ENCODE assay signal across 17 cellular contexts in the genomic region with DNA sequence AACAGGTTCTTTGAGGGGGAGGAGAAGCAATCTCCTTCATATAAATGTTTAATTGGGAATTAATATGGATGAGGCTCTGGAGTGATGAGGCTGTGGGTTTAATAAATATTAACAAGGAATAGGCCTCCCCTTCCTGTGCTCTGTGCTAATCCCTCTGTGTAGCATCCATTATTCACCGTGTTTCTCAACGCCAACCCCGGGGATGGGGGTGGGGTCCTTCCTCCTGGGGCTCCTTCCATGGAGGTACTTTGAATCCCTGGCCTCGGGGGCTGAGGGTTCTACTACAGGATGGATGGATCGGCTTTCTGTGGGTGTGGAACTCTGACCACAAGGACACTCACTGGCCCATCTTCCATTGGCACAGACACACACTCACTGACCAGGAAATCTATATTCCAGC. TPM values are rescaled to one million over a fixed set of nuclear protein-coding genes. Genes with fewer than 3 reads are reported as not detected.
A peak's percentile ranks its signal among the peaks of the same experiment; 100 is the strongest.
DNase-seq lines count a peak whose midpoint lies in the region; ATAC-seq and TF ChIP-seq lines count a peak whose summit lies in the region.
"Had no signal": no experiment of that assay in that cellular context is flagged by ENCODE, and none has a peak within 500 bp of the region (broad histone marks: within the 10 kb centered on the region; RNA-seq: fewer than 3 reads in every experiment).

No MANE protein-coding gene starts in this region.

- H3K4me2 ChIP-seq in BLaER1, result peak overlapping the region; percentile 14; the same call in 1 of the 2 replicates

- H3K4me3 ChIP-seq in BLaER1 (no peak overlapping the region), H7 (ENCODE audit: insufficient read depth, low read depth, low read length) (no peak overlapping the region), sigmoid colon (no peak overlapping the region), upper lobe of left lung (no peak overlapping the region)
- H3K4me3 ChIP-seq: HAP-1 had no signal

- intact Hi-C loops in sigmoid colon (cut with DNase I), result no loop called here
- intact Hi-C loops in activated CD4-positive, alpha-beta T cell treated with anti-CD3 and anti-CD28 coated beads, Interleukin-2, amount 10 ng/mL, durations not matched to agents 24 days and 14 days (cut with micrococcal nuclease), result no loop called here

- H3K27ac Mint-ChIP-seq in brain, result peak overlapping the region in 4 of 5 experiments; percentile 12 to 80 (median 76)
- no peak overlapping the region for H3K27ac Mint-ChIP-seq in activated CD4-positive, alpha-beta T cell treated with anti-CD3 and anti-CD28 coated beads, Interleukin-2, amount 10 ng/mL, durations not matched to agents 24 days and 14 days
- H3K27ac Mint-ChIP-seq: CD4-positive, alpha-beta T cell; IgD-negative memory B cell had no signal

- no peak for TF ChIP-seq POLR2A in sigmoid colon (IDR thresholded peaks at IDR 0.05)
- no peak for TF ChIP-seq POLR2A in upper lobe of left lung (IDR thresholded peaks at IDR 0.05)

- DNase-seq in H7, result peak; percentile 62
- DNase-seq in sigmoid colon, result peak; percentile 47
- DNase-seq in activated CD4-positive, alpha-beta T cell treated with anti-CD3 and anti-CD28 coated beads, Interleukin-2, amount 10 ng/mL, durations not matched to agents 24 days and 14 days, result no peak
- no peak for DNase-seq in SK-N-DZ (ENCODE audit: low spot score)
- no peak for DNase-seq in upper lobe of left lung
- DNase-seq: GOT3 had no signal

- 34 to 66% methylated on average over 5 of the region's 5 CpGs for WGBS in sigmoid colon, 2 donors
- 55 to 60% methylated on average over 4 to 5 of the region's 5 CpGs for WGBS in upper lobe of left lung, 2 donors

- H3K27me3 Mint-ChIP-seq in brain, result peaks cover 8% of the 10 kb centered on the region
- H3K27me3 Mint-ChIP-seq in activated CD4-positive, alpha-beta T cell treated with anti-CD3 and anti-CD28 coated beads, Interleukin-2, amount 10 ng/mL, durations not matched to agents 24 days and 14 days, result peaks cover 3% of the 10 kb centered on the region

- no peaks in the 10 kb centered on the region for H3K36me3 ChIP-seq in BLaER1
- no peaks in the 10 kb centered on the region for H3K36me3 ChIP-seq in H7 (replicated peaks; ENCODE audit: control insufficient read depth, insufficient read depth, low read length)
- H3K36me3 ChIP-seq in sigmoid colon, result no peaks in the 10 kb centered on the region
- no peaks in the 10 kb centered on the region for H3K36me3 ChIP-seq in upper lobe of left lung
- H3K36me3 ChIP-seq: HAP-1 had no signal

- no peak for TF ChIP-seq EP300 in sigmoid colon (IDR thresholded peaks at IDR 0.05)
- TF ChIP-seq EP300 in upper lobe of left lung (IDR thresholded peaks at IDR 0.05), result no peak

- peaks cover 0 to 11% (median 0%) of the 10 kb centered on the region in 5 experiments for H3K9me3 Mint-ChIP-seq in brain
- no peaks in the 10 kb centered on the region for H3K9me3 Mint-ChIP-seq in activated CD4-positive, alpha-beta T cell treated with anti-CD3 and anti-CD28 coated beads, Interleukin-2, amount 10 ng/mL, durations not matched to agents 24 days and 14 days
- H3K9me3 Mint-ChIP-seq: CD4-positive, alpha-beta T cell; IgD-negative memory B cell had no signal

- H3K9ac ChIP-seq in BLaER1, result no peak overlapping the region

- H3K9me3 ChIP-seq in BLaER1 (no peaks in the 10 kb centered on the region), sigmoid colon (no peaks in the 10 kb centered on the region), upper lobe of left lung (no peaks in the 10 kb centered on the region)
- H3K9me3 ChIP-seq: Caco-2, HAP-1 had no signal

- no peaks in the 10 kb centered on the region for H4K20me1 ChIP-seq in BLaER1

- H3K4me1 ChIP-seq in BLaER1, result peaks cover 80% of the 10 kb centered on the region
- peaks cover 0 to 7% (median 3%) of the 10 kb centered on the region in 4 donors for H3K4me1 ChIP-seq in sigmoid colon
- peaks cover 0 to 5% (median 2%) of the 10 kb centered on the region in 4 donors for H3K4me1 ChIP-seq in upper lobe of left lung
- H3K4me1 ChIP-seq: HAP-1 had no signal

- no peak overlapping the region for H3K4me3 Mint-ChIP-seq in brain
- no peak overlapping the region for H3K4me3 Mint-ChIP-seq in activated CD4-positive, alpha-beta T cell treated with anti-CD3 and anti-CD28 coated beads, Interleukin-2, amount 10 ng/mL, durations not matched to agents 24 days and 14 days
- H3K4me3 Mint-ChIP-seq: CD4-positive, alpha-beta T cell had no signal

- TF ChIP-seq CTCF in brain (conservative IDR thresholded peaks at IDR 0.05) (no peak), sigmoid colon (IDR thresholded peaks at IDR 0.05) (no peak), upper lobe of left lung (IDR thresholded peaks at IDR 0.05) (no peak)

- H3K36me3 Mint-ChIP-seq in brain, result no peaks in the 10 kb centered on the region
- H3K36me3 Mint-ChIP-seq in activated CD4-positive, alpha-beta T cell treated with anti-CD3 and anti-CD28 coated beads, Interleukin-2, amount 10 ng/mL, durations not matched to agents 24 days and 14 days (ENCODE audit: low read depth), result no peaks in the 10 kb centered on the region
- H3K36me3 Mint-ChIP-seq: IgD-negative memory B cell had no signal

- peaks cover 40% of the 10 kb centered on the region for H3K4me1 Mint-ChIP-seq in brain
- H3K4me1 Mint-ChIP-seq in activated CD4-positive, alpha-beta T cell treated with anti-CD3 and anti-CD28 coated beads, Interleukin-2, amount 10 ng/mL, durations not matched to agents 24 days and 14 days, result no peaks in the 10 kb centered on the region

- H3K27me3 ChIP-seq in BLaER1 (no peaks in the 10 kb centered on the region), H7 (ENCODE audit: control insufficient read depth, insufficient read depth, low read length) (no peaks in the 10 kb centered on the region), sigmoid colon (peaks cover 0 to 37% (median 3%) of the 10 kb centered on the region in 3 donors), upper lobe of left lung (peaks cover 0 to 5% (median 0%) of the 10 kb centered on the region in 4 donors)

- H3K27ac ChIP-seq in BLaER1, result no peak overlapping the region
- no peak overlapping the region for H3K27ac ChIP-seq in sigmoid colon
- H3K27ac ChIP-seq in upper lobe of left lung, result no peak overlapping the region
- H3K27ac ChIP-seq: C4-2B, HL-60 had no signal

- ATAC-seq in HG02678 (IDR thresholded peaks at IDR 0.05; ENCODE audit: unreplicated experiment) (no peak), upper lobe of left lung (ENCODE audit: low FRiP score in 2 of 2) (no peak)

RNA-seq across cellular contexts. Expression of gene TMEM179, which starts 34.9 kb away (rescaled TPM):
- total RNA-seq in H7 (2014; rRNA removed; shearing (Covaris generic)), result 1.9 and 3.2 TPM in 2 replicates
- polyA plus RNA-seq in brain (ENCODE audit: insufficient read depth, low read depth, low replicate concordance) (69.2 TPM), sigmoid colon (1 to 10 TPM in 1 of 3 donors, not detected in 2; 4.2 TPM)
- total RNA-seq in sigmoid colon (1 to 10 TPM; 1.4 to 5.4 (median 2.8) TPM), upper lobe of left lung (not detected)
- 0.28 TPM in 1 of 2 replicates, not detected in the other for total RNA-seq in activated CD4-positive, alpha-beta T cell treated with anti-CD3 and anti-CD28 coated beads, Interleukin-2, amount 10 ng/mL, durations not matched to agents 24 days and 14 days
- polyA plus RNA-seq in SK-N-DZ (2014; cell fraction: cytosol; rRNA removed), result 2.1 and 2.4 TPM in 2 replicates
- polyA plus RNA-seq in SK-N-DZ (2014; cell fraction: nucleus; rRNA removed), result 2.6 and 4.6 TPM in 2 replicates
- total RNA-seq: Caco-2; CD4-positive, alpha-beta T cell had no signal
- polyA plus RNA-seq: IgD-negative memory B cell had no signal

RNA-seq across cellular contexts. Expression of gene INF2, which starts 49.9 kb away (rescaled TPM):
- total RNA-seq in H7 (2014; rRNA removed; shearing (Covaris generic)), result 62.8 and 78.6 TPM in 2 replicates
- 84.0 TPM for polyA plus RNA-seq in brain (ENCODE audit: insufficient read depth, low read depth, low replicate concordance)
- 10 to 100 TPM; 26.3 to 67.0 (median 30.3) TPM for total RNA-seq in sigmoid colon
- polyA plus RNA-seq in sigmoid colon, result 100 to 1,000 TPM; 127 to 169 (median 130) TPM
- 90.9 and 92.3 TPM in 2 replicates for total RNA-seq in activated CD4-positive, alpha-beta T cell treated with anti-CD3 and anti-CD28 coated beads, Interleukin-2, amount 10 ng/mL, durations not matched to agents 24 days and 14 days
- polyA plus RNA-seq in SK-N-DZ (2014; cell fraction: cytosol; rRNA removed), result 12.4 and 17.6 TPM in 2 replicates
- polyA plus RNA-seq in SK-N-DZ (2014; cell fraction: nucleus; rRNA removed), result 28.3 and 37.7 TPM in 2 replicates
- total RNA-seq in upper lobe of left lung, result 100 to 1,000 TPM in 5 of 6 donors, 10 to 100 TPM in 1; 65.2 to 259 (median 131) TPM

RNA-seq across cellular contexts. Expression of gene C14orf180, which starts 59.9 kb away (rescaled TPM):
- total RNA-seq in H7 (2014; rRNA removed; shearing (Covaris generic)), result not detected in 2 replicates
- polyA plus RNA-seq in brain (ENCODE audit: insufficient read depth, low read depth, low replicate concordance), result not detected
- 1 to 10 TPM in 1 of 4 donors, under 1 TPM in 2, not detected in 1; 0.16 to 5.0 (median 0.55) TPM for total RNA-seq in sigmoid colon
- polyA plus RNA-seq in sigmoid colon, result 1 to 10 TPM in 1 of 3 donors, under 1 TPM in 2; 0.46 to 1.6 (median 0.60) TPM
- not detected in 2 replicates for total RNA-seq in activated CD4-positive, alpha-beta T cell treated with anti-CD3 and anti-CD28 coated beads, Interleukin-2, amount 10 ng/mL, durations not matched to agents 24 days and 14 days
- polyA plus RNA-seq in SK-N-DZ (2014; cell fraction: cytosol; rRNA removed), result not detected in 2 replicates
- polyA plus RNA-seq in SK-N-DZ (2014; cell fraction: nucleus; rRNA removed), result not detected in 2 replicates
- total RNA-seq in upper lobe of left lung, result not detected
- total RNA-seq: Caco-2; CD4-positive, alpha-beta T cell; Daoy; HT1080 had no signal
- polyA plus RNA-seq: IgD-negative memory B cell had no signal

Comparison
In these comparisons a context has a peak if more than half of its experiments do, and no peak if none do; other contexts are left out.
1. DNase-seq: peak in H7 (single experiment) and sigmoid colon (single experiment); none in activated CD4-positive, alpha-beta T cell treated with anti-CD3 and anti-CD28 coated beads, Interleukin-2, amount 10 ng/mL, durations not matched to agents 24 days and 14 days (single experiment), SK-N-DZ (single experiment) and upper lobe of left lung (0 of 2).